ENCODE assay signal across 20 cellular contexts in the genomic region with DNA sequence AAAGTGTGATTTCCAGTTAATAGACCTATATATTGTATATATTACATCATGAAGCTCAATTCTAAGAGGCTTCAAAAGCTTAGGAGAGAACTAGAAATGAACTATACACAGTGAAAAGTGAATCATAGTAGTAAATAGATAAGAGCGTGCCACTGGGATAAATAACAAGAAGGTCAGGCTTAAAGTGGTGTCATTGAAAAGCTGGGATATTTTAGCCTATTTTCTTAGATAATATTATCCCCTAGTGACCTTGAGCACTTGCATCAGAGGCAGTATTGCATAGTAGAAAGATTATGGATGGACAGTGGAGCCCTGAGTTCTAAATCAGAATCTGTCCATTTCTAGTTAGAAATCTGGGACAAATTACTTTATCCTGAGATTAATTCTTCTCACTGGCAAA. TPM values are rescaled to one million over a fixed set of nuclear protein-coding genes. Genes with fewer than 3 reads are reported as not detected.
"Had no signal": no experiment of that assay in that cellular context is flagged by ENCODE, and none has a peak within 500 bp of the region (broad histone marks: within the 10 kb centered on the region; RNA-seq: fewer than 3 reads in every experiment).

No MANE protein-coding gene starts in this region.

- H3K27ac ChIP-seq: cardiac muscle cell, epithelial cell of prostate, neutrophil, parathyroid adenoma, right lobe of liver, suprapubic skin, tibial nerve, WERI-Rb-1 had no signal

- DNase-seq: activated CD4-positive, alpha-beta T cell treated with anti-CD3 and anti-CD28 coated beads, Interleukin-2, amount 10 ng/mL, durations not matched to agents 7 days and 5 days; activated CD4-positive, CD25-positive, alpha-beta regulatory T cell treated with anti-CD3 and anti-CD28 coated beads, Interleukin-2, amount 50 U/mL, for 72 hours; activated CD8-positive, alpha-beta T cell treated with anti-CD3 and anti-CD28 coated beads for 36 hours; foreskin melanocyte; hypothalamus; right lobe of liver; small intestine; stimulated activated CD4-positive, alpha-beta T cell treated with anti-CD3 and anti-CD28 coated beads, Interleukin-2, amount 100 ng/mL, for 24 hours; stimulated activated naive CD8-positive, alpha-beta T cell treated with anti-CD3 and anti-CD28 coated beads, Interleukin-15, amount 100 ng/mL, for 72 hours; T-helper 1 cell; WERI-Rb-1 had no signal

- H3K4me1 ChIP-seq: parathyroid adenoma, right lobe of liver had no signal

- ATAC-seq: activated CD8-positive, alpha-beta T cell treated with anti-CD3 and anti-CD28 coated beads for 36 hours; activated naive CD4-positive, alpha-beta T cell treated with anti-CD3 and anti-CD28 coated beads, Interleukin-2, amount 50 U/mL, for 72 hours; right lobe of liver; stimulated activated effector memory CD8-positive, alpha-beta T cell treated with anti-CD3 and anti-CD28 coated beads, Interleukin-12 subunit alpha, Interleukin-12 subunit beta, amount 100 ng/mL, for 72 hours; stimulated activated naive CD8-positive, alpha-beta T cell treated with anti-CD3 and anti-CD28 coated beads, Interleukin-15, amount 100 ng/mL, for 72 hours had no signal

- H3K4me3 ChIP-seq: cardiac muscle cell, right lobe of liver, suprapubic skin, tibial nerve had no signal

- H3K9me3 ChIP-seq: neutrophil, right lobe of liver, suprapubic skin, tibial nerve had no signal

- H3K36me3 ChIP-seq: cardiac muscle cell, neutrophil, right lobe of liver, suprapubic skin, tibial nerve, WERI-Rb-1 had no signal

- H3K27me3 ChIP-seq: cardiac muscle cell, neutrophil, right lobe of liver, suprapubic skin, tibial nerve had no signal

RNA-seq across cellular contexts. Expression of gene MACC1, which starts 27.1 kb away (rescaled TPM):
- total RNA-seq: activated naive CD4-positive, alpha-beta T cell treated with anti-CD3 and anti-CD28 coated beads, Interleukin-2, amount 50 U/mL, for 72 hours; chondrocyte had no signal
- polyA plus RNA-seq: cardiac muscle cell had no signal
